ENCODE assay signal across 9 cellular contexts in genomic region chr2:38147333-38148121, GRCh38.
DNase-seq lines count a peak whose midpoint lies in the region; ATAC-seq and TF ChIP-seq lines count a peak whose summit lies in the region.
"Had no signal": no experiment of that assay in that cellular context is flagged by ENCODE, and none has a peak within 500 bp of the region (broad histone marks: within the 10 kb centered on the region; RNA-seq: fewer than 3 reads in every experiment).

No MANE protein-coding gene starts in this region.

- H3K27ac ChIP-seq in breast epithelium = peak overlapping the region; percentile 83 to 95

- peaks cover 3 to 10% of the 10 kb centered on the region in 2 donors for H3K4me1 ChIP-seq in breast epithelium

- intact Hi-C loops in breast epithelium (cut with DNase I; ENCODE audit: low total_unique reads) = no loop called here

- no peaks in the 10 kb centered on the region for H3K9me3 ChIP-seq in breast epithelium

- no peaks in the 10 kb centered on the region for H3K36me3 ChIP-seq in breast epithelium

- H3K4me3 ChIP-seq in breast epithelium = no peak overlapping the region

- TF ChIP-seq POLR2A in breast epithelium (IDR thresholded peaks at IDR 0.05) = no peak

- H3K27me3 ChIP-seq in breast epithelium = no peaks in the 10 kb centered on the region

- ATAC-seq in GM21423 (IDR thresholded peaks at IDR 0.05; ENCODE audit: unreplicated experiment) (no peak), GM19463 (IDR thresholded peaks at IDR 0.05; ENCODE audit: unreplicated experiment) (no peak)

- TF ChIP-seq CTCF in breast epithelium (IDR thresholded peaks at IDR 0.05) = no peak

- peak; percentile 65 for DNase-seq in A172 (ENCODE audit: low spot score)
- peak; percentile 36 for DNase-seq in HT1080 (ENCODE audit: low read depth)
- DNase-seq in breast epithelium (ENCODE audit: low spot score in 2 of 2) = no peak
- DNase-seq in non-pigmented ciliary epithelial cell (ENCODE audit: low read depth) = peak; percentile 71
- no peak for DNase-seq in DMS153 (lab: John Stamatoyannopoulos, UW)
- no peak for DNase-seq in ecto neural progenitor cell (ENCODE audit: low spot score)
- DNase-seq: naive B cell had no signal

Comparison
In these comparisons a context has a peak if more than half of its experiments do, and no peak if none do; other contexts are left out.
1. DNase-seq: peak in A172 (single experiment), HT1080 (single experiment) and non-pigmented ciliary epithelial cell (single experiment); none in breast epithelium (0 of 2), DMS153 (single experiment) and ecto neural progenitor cell (single experiment).